ENCODE assay signal across 8 cellular contexts in genomic region chr3:143951351-143951971, GRCh38. TPM values are rescaled to one million over a fixed set of nuclear protein-coding genes. Genes with fewer than 3 reads are reported as not detected.
DNase-seq lines count a peak whose midpoint lies in the region; ATAC-seq and TF ChIP-seq lines count a peak whose summit lies in the region.

No MANE protein-coding gene starts in this region.

- H3K4me3 ChIP-seq in fibroblast of mammary gland (ENCODE audit: control insufficient read depth, low read depth, low read length): no peak overlapping the region

- peak; percentile 82 for TF ChIP-seq CTCF in VCaP (conservative IDR thresholded peaks at IDR 0.05)
- TF ChIP-seq CTCF in fibroblast of mammary gland (conservative IDR thresholded peaks at IDR 0.05; ENCODE audit: control insufficient read depth, insufficient read depth, low read depth, low read length): peak; percentile 76

- no peak overlapping the region for H3K27ac ChIP-seq in VCaP

- ATAC-seq in GM19452 (IDR thresholded peaks at IDR 0.05; ENCODE audit: unreplicated experiment) (peak; percentile 76), HG03565 (IDR thresholded peaks at IDR 0.05; ENCODE audit: unreplicated experiment) (peak; percentile 86)

- DNase-seq in SKM-1 treated with dmso at 0.1 percent for 144 hours (lab: John Stamatoyannopoulos, UW; ENCODE audit: unreplicated experiment) (peak; percentile 16), SKM-1 (lab: John Stamatoyannopoulos, UW; ENCODE audit: unreplicated experiment) (no peak), fibroblast of mammary gland (ENCODE audit: low read depth) (peak; percentile 61), renal cortical epithelial cell (ENCODE audit: low read depth) (peak; percentile 36), NCI-H128 (lab: John Stamatoyannopoulos, UW; ENCODE audit: unreplicated experiment) (no peak)

RNA-seq across cellular contexts. Expression of gene DIPK2A, which starts 20.2 kb away (rescaled TPM):
- 18.2 and 24.6 TPM in 2 replicates for total RNA-seq in renal cortical epithelial cell

Comparison
In these comparisons a context has a peak if more than half of its experiments do, and no peak if none do; other contexts are left out.
1. DNase-seq: peak in SKM-1 treated with dmso at 0.1 percent for 144 hours (single experiment), fibroblast of mammary gland (single experiment) and renal cortical epithelial cell (single experiment); none in SKM-1 (single experiment) and NCI-H128 (single experiment).